9 cellular contexts compared by ENCODE assay signal in the genomic region with DNA sequence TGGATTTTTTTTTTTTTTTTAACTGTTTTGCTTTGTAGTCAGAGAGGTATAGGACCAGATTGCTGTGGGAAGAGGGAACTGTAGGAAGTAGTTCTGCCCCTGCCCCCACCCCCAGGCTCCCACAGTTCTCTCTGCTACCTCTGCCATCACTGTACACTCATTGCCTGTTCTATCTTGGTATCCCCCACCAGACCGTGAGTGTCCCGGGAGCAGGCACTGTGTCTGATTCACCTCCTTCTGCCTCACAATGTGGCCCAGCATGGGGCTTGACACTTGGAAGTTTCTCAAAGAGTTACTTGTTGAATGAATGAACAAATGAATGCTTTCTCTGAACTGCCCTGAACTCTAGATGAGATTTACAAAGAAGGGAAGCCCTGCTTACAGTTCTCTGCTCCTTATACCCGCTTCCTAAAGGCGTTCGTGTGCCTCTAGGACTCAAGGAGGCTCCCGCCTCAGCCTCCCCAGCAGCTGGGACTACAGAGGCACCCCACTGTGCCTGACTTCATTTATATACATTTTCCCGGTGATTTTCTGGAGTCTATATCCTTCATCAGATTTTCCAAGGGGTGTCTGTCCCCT. TPM values are rescaled to one million over a fixed set of nuclear protein-coding genes. Genes with fewer than 3 reads are reported as not detected.
DNase-seq lines count a peak whose midpoint lies in the region; TF ChIP-seq lines count a peak whose summit lies in the region.
"Had no signal": no experiment of that assay in that cellular context is flagged by ENCODE, and none has a peak within 500 bp of the region (broad histone marks: within the 10 kb centered on the region; RNA-seq: fewer than 3 reads in every experiment).

No MANE protein-coding gene starts in this region.

- no peaks in the 10 kb centered on the region for H3K36me3 ChIP-seq in duodenal mucosa (ENCODE audit: control insufficient read depth in 1 of 2, insufficient read depth in 2 of 2, low read length in 2 of 2)
- H3K36me3 ChIP-seq in muscle layer of duodenum (ENCODE audit: control insufficient read depth in 1 of 2, insufficient read depth in 2 of 2, low read length in 2 of 2): no peaks in the 10 kb centered on the region

- H3K9me3 ChIP-seq in duodenal mucosa (ENCODE audit: control insufficient read depth in 1 of 2, low read length in 2 of 2) (no peaks in the 10 kb centered on the region), muscle layer of duodenum (ENCODE audit: control insufficient read depth in 1 of 2, low read length in 2 of 2) (no peaks in the 10 kb centered on the region)

- in situ Hi-C loops in GM13976 (cut with MboI; ENCODE audit: low sequenced_read_pairs, unreplicated experiment): no loop called here

- H3K27me3 ChIP-seq in duodenal mucosa (ENCODE audit: control insufficient read depth in 1 of 2, insufficient read depth in 2 of 2, low read length in 2 of 2) (no peaks in the 10 kb centered on the region), muscle layer of duodenum (ENCODE audit: low read depth, low read length) (no peaks in the 10 kb centered on the region)

- H3K27ac ChIP-seq in duodenal mucosa (ENCODE audit: low read depth, low read length) (peak overlapping the region; percentile 54), muscle layer of duodenum (ENCODE audit: low read length) (peak overlapping the region; percentile 82)

- no peak overlapping the region for H3K4me3 ChIP-seq in duodenal mucosa (ENCODE audit: low read depth in 1 of 2, low read length in 2 of 2)
- no peak overlapping the region for H3K4me3 ChIP-seq in muscle layer of duodenum (ENCODE audit: low read depth in 1 of 2, low read length in 2 of 2)

- H3K4me1 ChIP-seq in duodenal mucosa (ENCODE audit: control insufficient read depth in 1 of 2, insufficient read depth in 2 of 2, low read length in 2 of 2) (peaks cover 21 to 24% of the 10 kb centered on the region in 2 donors), muscle layer of duodenum (ENCODE audit: control insufficient read depth in 1 of 2, insufficient read depth in 2 of 2, low read length in 2 of 2) (peaks cover 8% of the 10 kb centered on the region in 2 donors)

- H3K9ac ChIP-seq in duodenal mucosa (ENCODE audit: low read depth in 1 of 2, low read length in 2 of 2): no peak overlapping the region

- no peak for TF ChIP-seq CTCF in GM13976 (IDR thresholded peaks at IDR 0.05; ENCODE audit: borderline replicate concordance, control extremely low read depth, extremely low read depth, insufficient read depth, missing control alignments)

- peak; percentile 42 for DNase-seq in CD1c-positive myeloid dendritic cell (ENCODE audit: extremely low spot score)
- peak; percentile 5 for DNase-seq in NCI-H446 treated with DMSO at 0.1 percent for 48 hours (lab: John Stamatoyannopoulos, UW)
- DNase-seq in NCI-H1930 (lab: John Stamatoyannopoulos, UW): no peak
- no peak for DNase-seq in GM13976 (ENCODE audit: low spot score)
- no peak for DNase-seq in HT-29 (ENCODE audit: low spot score)
- DNase-seq in central memory CD4-positive, alpha-beta T cell: no peak
- DNase-seq: activated T-cell treated with anti-CD3 and anti-CD28 coated beads, Interleukin-2, amount 50 U/mL, for 4 hours had no signal

RNA-seq across cellular contexts. Expression of a gene that starts 27.1 kb away (rescaled TPM):
- 8.6 and 10.3 TPM in 2 replicates for total RNA-seq in HT-29 (2014; rRNA removed; shearing (Covaris generic))

Comparison
In these comparisons a context has a peak if more than half of its experiments do, and no peak if none do; other contexts are left out.
1. DNase-seq: peak in CD1c-positive myeloid dendritic cell (single experiment) and NCI-H446 treated with DMSO at 0.1 percent for 48 hours (single experiment); none in NCI-H1930 (0 of 2), GM13976 (single experiment), HT-29 (single experiment) and central memory CD4-positive, alpha-beta T cell (single experiment).